In the genomic region with DNA sequence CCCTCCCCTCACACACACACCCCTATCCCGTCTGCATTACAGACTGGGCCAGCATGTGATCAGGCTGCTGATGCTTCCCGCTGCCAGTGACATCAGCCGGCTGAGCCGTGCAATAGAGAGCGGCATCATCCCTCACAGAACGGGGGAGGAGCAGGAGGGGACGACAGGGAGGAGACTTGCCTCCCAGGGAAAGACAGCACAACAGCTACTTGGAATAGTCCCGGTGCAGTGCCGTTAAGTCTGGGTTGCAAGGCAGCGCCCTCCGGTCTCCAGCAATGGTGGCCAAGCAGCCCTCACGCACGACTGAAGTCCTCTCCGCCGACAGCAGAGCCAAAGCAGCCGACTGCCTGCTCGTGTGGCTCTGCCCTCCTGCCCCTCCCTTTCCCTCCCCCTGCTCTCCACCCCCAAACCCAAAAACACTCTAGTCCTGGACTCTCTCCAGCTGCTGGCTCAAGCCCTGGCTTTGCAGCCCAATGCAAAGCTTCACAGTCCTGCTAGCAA, we compare ENCODE assay signal across 8 cellular contexts. TPM values are rescaled to one million over a fixed set of nuclear protein-coding genes. Genes with fewer than 3 reads are reported as not detected.
A peak's percentile ranks its signal among the peaks of the same experiment; 100 is the strongest.
DNase-seq lines count a peak whose midpoint lies in the region; ATAC-seq, FAIRE-seq and TF ChIP-seq lines count a peak whose summit lies in the region.

No MANE protein-coding gene starts in this region.

- no peak overlapping the region for H2AFZ ChIP-seq in K562 (ENCODE audit: low read depth, low read length)

- DNase-seq in A673 (ENCODE audit: low spot score) (peak; percentile 61), HS-5 (ENCODE audit: low read depth) (peak; percentile 56), K562 (ENCODE audit: extremely low read depth in 1 of 4, low spot score in 3 of 4) (peak; percentile 21 to 37 (median 33)), gastrocnemius medialis (peak; percentile 10 to 25), SKM-1 treated with dmso at 0.1 percent for 144 hours (lab: John Stamatoyannopoulos, UW; ENCODE audit: unreplicated experiment) (no peak)

- H3K79me2 ChIP-seq in K562 (ENCODE audit: control insufficient read depth, insufficient read depth, low read length) = no peaks in the 10 kb centered on the region; the same call in 2 of the 3 replicates

- H3K4me1 ChIP-seq in A673 (ENCODE audit: insufficient read depth, low read length, poor library complexity, severe bottlenecking) = no peaks in the 10 kb centered on the region
- H3K4me1 ChIP-seq in K562 (replicated peaks in 1 of 2; ENCODE audit: control insufficient read depth in 2 of 2, insufficient read depth in 2 of 2, low read length in 2 of 2) = peaks cover 25 to 36% of the 10 kb centered on the region in 2 experiments; a peak in 4 of 5 replicates
- H3K4me1 ChIP-seq in iPS-18a (ENCODE audit: control insufficient read depth, low read depth, low read length) = peaks cover 9% of the 10 kb centered on the region
- no peaks in the 10 kb centered on the region for H3K4me1 ChIP-seq in gastrocnemius medialis

- H3K4me3 ChIP-seq in A673 (ENCODE audit: low read depth, low read length, poor library complexity, severe bottlenecking) = no peak overlapping the region
- H3K4me3 ChIP-seq in K562 = no peak overlapping the region
- H3K4me3 ChIP-seq in iPS-18a (ENCODE audit: low read length) = peak overlapping the region; percentile 40
- peak overlapping the region; percentile 22 to 39 (median 34) for H3K4me3 ChIP-seq in gastrocnemius medialis

- H3K36me3 ChIP-seq in A673 (ENCODE audit: insufficient read depth, low read length, poor library complexity, severe bottlenecking) = no peaks in the 10 kb centered on the region
- H3K36me3 ChIP-seq in K562 (ENCODE audit: control insufficient read depth, insufficient read depth, low read length) = peaks cover 40% of the 10 kb centered on the region; the same call in 2 of the 3 replicates
- H3K36me3 ChIP-seq in iPS-18a (ENCODE audit: control insufficient read depth, low read depth, low read length) = no peaks in the 10 kb centered on the region
- no peaks in the 10 kb centered on the region for H3K36me3 ChIP-seq in gastrocnemius medialis

- H3K9ac ChIP-seq in K562 (ENCODE audit: insufficient read depth in 1 of 2, low read depth in 2 of 2, low read length in 2 of 2) = peak overlapping the region in 1 of 2 experiments; percentile 83; a peak in 2 of 4 replicates
- H3K9ac ChIP-seq in iPS-18a (ENCODE audit: low read length) = no peak overlapping the region

- TF ChIP-seq RAD21 in K562 (CRISPR knock-in tag; conservative IDR thresholded peaks at IDR 0.05 in 1 of 2, IDR thresholded peaks at IDR 0.05 in 1 of 2) = no peak

- H3K4me2 ChIP-seq in K562 (ENCODE audit: insufficient read depth, low read length) = no peak overlapping the region

- H3K27ac ChIP-seq in A673 (ENCODE audit: low read depth, low read length, poor library complexity, severe bottlenecking) (no peak overlapping the region), K562 (ENCODE audit: extremely low read depth, low read depth, low read length) (no peak overlapping the region), iPS-18a (ENCODE audit: low read length) (no peak overlapping the region), gastrocnemius medialis (peak overlapping the region in 2 of 4 donors; percentile 14 to 29)

- H3K9me3 ChIP-seq in A673 (ENCODE audit: low read depth, low read length, poor library complexity, severe bottlenecking) (no peaks in the 10 kb centered on the region), K562 (replicated peaks; ENCODE audit: control insufficient read depth, insufficient read depth, low read depth, low read length) (no peaks in the 10 kb centered on the region), iPS-18a (ENCODE audit: control insufficient read depth, low read depth, low read length) (no peaks in the 10 kb centered on the region), gastrocnemius medialis (no peaks in the 10 kb centered on the region)

- H4K20me1 ChIP-seq in K562 (replicated peaks; ENCODE audit: control insufficient read depth, insufficient read depth, low read length) = peaks cover 10% of the 10 kb centered on the region

- in situ Hi-C loops in K562 (cut with MboI) = no loop called here
- in situ Hi-C loops in gastrocnemius medialis (cut with MboI; ENCODE audit: low sequenced_read_pairs in 4 of 4) = loop anchor here in 1 of 4 donors (25.0 kb wide), 1 partner anchor 166 kb away; no protein-coding TSS in a partner anchor

- TF ChIP-seq CTCF in A673 (conservative IDR thresholded peaks at IDR 0.05; ENCODE audit: low read depth, low read length) (no peak), K562 (IDR thresholded peaks at IDR 0.05 in 2 of 3, conservative IDR thresholded peaks at IDR 0.05 in 1 of 3; ENCODE audit: insufficient read depth in 2 of 3, low read depth in 1 of 3, low read length in 3 of 3) (no peak), gastrocnemius medialis (IDR thresholded peaks at IDR 0.05 in 4 of 5, conservative IDR thresholded peaks at IDR 0.05 in 1 of 5) (no peak)

- TF ChIP-seq POLR2A in K562 (conservative IDR thresholded peaks at IDR 0.05) (no peak), gastrocnemius medialis (IDR thresholded peaks at IDR 0.05) (peak in 1 of 2 donors; percentile 25)

- peaks cover 4% of the 10 kb centered on the region for H3K9me1 ChIP-seq in K562 (ENCODE audit: control insufficient read depth, insufficient read depth, low read length)

- 31% methylated on average over 11 of the region's 17 CpGs for WGBS in K562 (ENCODE audit: insufficient coverage, low coverage, missing lambda C conversion rate)

- peak; percentile 23 for FAIRE-seq in K562 (lab: Jason Lieb, UNC)

- CTCF ChIA-PET in A673 (lab: Charles Lee) = no interaction called here
- CTCF ChIA-PET in K562 (lab: Yijun Ruan, JAX; ENCODE audit: low intra/inter-chr PET ratio) = no interaction called here

- ATAC-seq in K562 (peak; percentile 63), gastrocnemius medialis (peak; percentile 33 to 68), GM19455 (IDR thresholded peaks at IDR 0.05; ENCODE audit: unreplicated experiment) (no peak), GM21515 (IDR thresholded peaks at IDR 0.05; ENCODE audit: unreplicated experiment) (no peak)

- BruUV-seq in A673 (replicated peaks; lab: Mats Ljungman, UMichigan) = no TSS peak
- no TSS peak for BruUV-seq in K562 (replicated peaks; lab: Mats Ljungman, UMichigan)

- peaks cover 26% of the 10 kb centered on the region for H3K27me3 ChIP-seq in A673 (replicated peaks; ENCODE audit: insufficient read depth, low read depth, low read length, poor library complexity)
- no peaks in the 10 kb centered on the region for H3K27me3 ChIP-seq in K562 (ENCODE audit: control insufficient read depth in 2 of 2, insufficient read depth in 2 of 2, low read length in 2 of 2)
- no peaks in the 10 kb centered on the region for H3K27me3 ChIP-seq in iPS-18a (ENCODE audit: control insufficient read depth, insufficient read depth, low read length)
- H3K27me3 ChIP-seq in gastrocnemius medialis = no peaks in the 10 kb centered on the region

- intact Hi-C loops in A673 (cut with micrococcal nuclease; ENCODE audit: unreplicated experiment) (no loop called here), K562 (cut with micrococcal nuclease) (no loop called here), gastrocnemius medialis (cut with DNase I; ENCODE audit: low total_unique reads) (no loop called here)

- TF ChIP-seq EP300 in K562 (IDR thresholded peaks at IDR 0.05; ENCODE audit: low read length) = no peak

- POLR2A ChIA-PET in A673 (lab: Charles Lee; ENCODE audit: low non-redundant PET) = no interaction called here
- POLR2A ChIA-PET in K562 (lab: Yijun Ruan, JAX) = interaction anchor here (0.6 to 1.9 kb wide), 4 partner anchors 23 to 62 kb away, joined by 3 to 6 read pairs (median 3); a partner anchor contains a TSS

TF ChIP-seq in K562, 482 proteins besides CTCF, POLR2A, EP300 and RAD21 (continues in another document):
- no peak for TF ChIP-seq ATF1 (CRISPR knock-in tag; IDR thresholded peaks at IDR 0.05)
- TF ChIP-seq ATF1 (tag; IDR thresholded peaks at IDR 0.05) = peak; percentile 28; the same call in 1 of the 2 replicates
- no peak for TF ChIP-seq ZNF12 (CRISPR knock-in tag; IDR thresholded peaks at IDR 0.05)
- peak; percentile 55; the same call in 1 of the 2 replicates for TF ChIP-seq ATF7 (IDR thresholded peaks at IDR 0.05)
- TF ChIP-seq, protein P1, sequence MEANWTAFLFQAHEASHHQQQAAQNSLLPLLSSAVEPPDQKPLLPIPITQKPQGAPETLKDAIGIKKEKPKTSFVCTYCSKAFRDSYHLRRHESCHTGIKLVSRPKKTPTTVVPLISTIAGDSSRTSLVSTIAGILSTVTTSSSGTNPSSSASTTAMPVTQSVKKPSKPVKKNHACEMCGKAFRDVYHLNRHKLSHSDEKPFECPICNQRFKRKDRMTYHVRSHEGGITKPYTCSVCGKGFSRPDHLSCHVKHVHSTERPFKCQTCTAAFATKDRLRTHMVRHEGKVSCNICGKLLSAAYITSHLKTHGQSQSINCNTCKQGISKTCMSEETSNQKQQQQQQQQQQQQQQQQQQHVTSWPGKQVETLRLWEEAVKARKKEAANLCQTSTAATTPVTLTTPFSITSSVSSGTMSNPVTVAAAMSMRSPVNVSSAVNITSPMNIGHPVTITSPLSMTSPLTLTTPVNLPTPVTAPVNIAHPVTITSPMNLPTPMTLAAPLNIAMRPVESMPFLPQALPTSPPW (CRISPR knock-in tag; IDR thresholded peaks at IDR 0.05) = peak; percentile 59

RNA-seq across cellular contexts. Expression of a gene that starts 31.5 kb away (rescaled TPM):
- 1,732 and 1,749 TPM in 2 replicates for total RNA-seq in A673 (2021)
- total RNA-seq in K562 (2011; cell fraction: chromatin; rRNA removed; ENCODE audit: low replicate concordance) = 288 and 405 TPM in 2 replicates
- total RNA-seq in K562 (2011; cell fraction: nucleolus; rRNA removed) = 802 and 812 TPM in 2 replicates
- total RNA-seq in K562 (2011; cell fraction: nucleoplasm; rRNA removed) = 889 and 1,793 TPM in 2 replicates
- 4,669 and 6,363 TPM in 2 replicates for total RNA-seq in K562 (2014; rRNA removed)
- total RNA-seq in K562 (2014; rRNA removed; fragmentation: Illumina TruSeq; extraction: Trizol) = 4,513 and 5,229 TPM in 2 replicates
- 5,690 and 6,000 TPM in 2 replicates for total RNA-seq in K562 (2015; rRNA removed; fragmentation: Illumina TruSeq; extraction: Trizol)
- 2,376 and 2,708 TPM in 2 replicates for total RNA-seq in K562 (2021)
- 5,062 and 5,477 TPM in 2 replicates for polyA plus RNA-seq in K562 (2011; rRNA removed)
- 3,204 and 5,121 TPM in 2 replicates for polyA plus RNA-seq in K562 (2011; cell fraction: cytosol; rRNA removed)
- 1,138 and 2,084 TPM in 2 replicates for polyA plus RNA-seq in K562 (2011; cell fraction: nucleus; rRNA removed)
- 4,007 and 4,409 TPM in 2 replicates for polyA plus RNA-seq in K562 (2012)
- polyA plus RNA-seq in K562 (2014; fragmentation: Illumina TruSeq; extraction: Trizol) = 2,686 and 3,105 TPM in 2 replicates
- polyA plus RNA-seq in K562 (2014; fragmentation: Nextera tagmentation; extraction: Ambion mirVana) = 1,000 to 10,000 TPM; 1,988 to 2,233 TPM
- 6,515 and 6,851 TPM in 2 replicates for polyA plus RNA-seq in K562 (2014; rRNA removed)
- 1,664 and 1,697 TPM in 2 replicates for polyA minus RNA-seq in K562 (2011; rRNA and poly(A)+ RNA removed)
- polyA minus RNA-seq in K562 (2011; cell fraction: cytosol; rRNA and poly(A)+ RNA removed) = 653 and 953 TPM in 2 replicates
- 297 and 420 TPM in 2 replicates for polyA minus RNA-seq in K562 (2011; cell fraction: nucleus; rRNA and poly(A)+ RNA removed)
- 1,000 to 10,000 TPM; 1,547 to 2,112 (median 1,667) TPM for total RNA-seq in gastrocnemius medialis

Comparison
In these comparisons a context has a peak if more than half of its experiments do, and no peak if none do; other contexts are left out.
1. H3K4me3 ChIP-seq: peak in iPS-18a (single experiment) and gastrocnemius medialis (4 of 4); none in A673 (single experiment) and K562 (single experiment).
2. ATAC-seq: peak in K562 (single experiment) and gastrocnemius medialis (2 of 2); none in GM19455 (single experiment) and GM21515 (single experiment).